In genomic region chr10:80507484-80507880, GRCh38 we compare ENCODE assay signal across 19 cellular contexts. TPM values are rescaled to one million over a fixed set of nuclear protein-coding genes. Genes with fewer than 3 reads are reported as not detected.
DNase-seq lines count a peak whose midpoint lies in the region; ATAC-seq and TF ChIP-seq lines count a peak whose summit lies in the region.
"Had no signal": no experiment of that assay in that cellular context is flagged by ENCODE, and none has a peak within 500 bp of the region (broad histone marks: within the 10 kb centered on the region; RNA-seq: fewer than 3 reads in every experiment).

No MANE protein-coding gene starts in this region.

- peak overlapping the region; percentile 43 for H3K27ac Mint-ChIP-seq in Calu3 (ENCODE audit: unreplicated experiment)
- H3K27ac Mint-ChIP-seq in effector memory CD8-positive, alpha-beta T cell, result peak overlapping the region; percentile 10 to 63
- H3K27ac Mint-ChIP-seq in nephron, result peak overlapping the region; percentile 34 to 93 (median 93)

- H3K4me1 ChIP-seq in SK-N-SH (ENCODE audit: control insufficient read depth in 1 of 2, insufficient read depth in 2 of 2, low read depth in 1 of 2, low read length in 1 of 2), result peaks cover 18 to 59% of the 10 kb centered on the region in 2 experiments; a peak in 3 of 4 replicates

- no peaks in the 10 kb centered on the region for H3K9me3 Mint-ChIP-seq in Calu3 (ENCODE audit: low read depth, unreplicated experiment)
- H3K9me3 Mint-ChIP-seq in effector memory CD8-positive, alpha-beta T cell, result no peaks in the 10 kb centered on the region
- H3K9me3 Mint-ChIP-seq in nephron, result no peaks in the 10 kb centered on the region
- H3K9me3 Mint-ChIP-seq: CD14-positive monocyte had no signal

- H2AFZ ChIP-seq in SK-N-SH (ENCODE audit: low read depth), result no peak overlapping the region

- TF ChIP-seq CTCF in SK-N-SH (IDR thresholded peaks at IDR 0.05) (no peak), Calu3 (IDR thresholded peaks at IDR 0.05; ENCODE audit: unreplicated experiment) (no peak), nephron (IDR thresholded peaks at IDR 0.05; ENCODE audit: unreplicated experiment in 3 of 3) (no peak)

- no peak for DNase-seq in SK-N-SH
- no peak for DNase-seq in Calu3
- no peak for DNase-seq in effector memory CD8-positive, alpha-beta T cell
- no peak for DNase-seq in HT-29 (ENCODE audit: low spot score)
- DNase-seq in SW480 (ENCODE audit: low spot score), result no peak
- DNase-seq: activated CD4-positive, CD25-positive, alpha-beta regulatory T cell treated with anti-CD3 and anti-CD28 coated beads, Interleukin-2, amount 50 U/mL, for 72 hours; dermis blood vessel endothelial cell; EL; midbrain; NCI-H146; NCI-H345; OCI-M1; ovary; SW 1271 had no signal

- no TSS peak for BruUV-seq in Calu3 (replicated peaks; lab: Mats Ljungman, UMichigan)

- peaks cover 58% of the 10 kb centered on the region for H3K79me2 ChIP-seq in SK-N-SH (ENCODE audit: insufficient read depth)

- H3K9ac ChIP-seq in SK-N-SH, result no peak overlapping the region

- CTCF ChIA-PET in SK-N-SH (lab: Yijun Ruan, JAX), result interaction anchor here (1.1 to 21.2 kb wide), 3 partner anchors 8 to 124 kb away, joined by 3 to 602 read pairs (median 8); partner anchors contain the start of gene TSPAN14
- CTCF ChIA-PET in Calu3 (lab: Charles Lee), result interaction anchor here (0.7 to 5.9 kb wide), 4 partner anchors 43 to 62 kb away, joined by 3 to 116 read pairs (median 4); no protein-coding TSS in a partner anchor

- H3K4me3 ChIP-seq in SK-N-SH (ENCODE audit: low read depth in 2 of 2, low read length in 1 of 2), result no peak overlapping the region
- H3K4me3 ChIP-seq: ovary had no signal

- H3K27me3 Mint-ChIP-seq in Calu3 (ENCODE audit: unreplicated experiment), result no peaks in the 10 kb centered on the region
- no peaks in the 10 kb centered on the region for H3K27me3 Mint-ChIP-seq in effector memory CD8-positive, alpha-beta T cell
- peaks cover 3% of the 10 kb centered on the region for H3K27me3 Mint-ChIP-seq in nephron (ENCODE audit: low read depth)

- H4K20me1 ChIP-seq in SK-N-SH (ENCODE audit: insufficient read depth), result no peaks in the 10 kb centered on the region; the same call in 1 of the 2 replicates

- peaks cover 3 to 19% of the 10 kb centered on the region in 2 experiments for H3K36me3 ChIP-seq in SK-N-SH (replicated peaks in 1 of 2; ENCODE audit: control insufficient read depth in 1 of 2, insufficient read depth in 2 of 2, low read length in 1 of 2)
- H3K36me3 ChIP-seq: ovary had no signal

- H3K36me3 Mint-ChIP-seq in Calu3 (ENCODE audit: insufficient read depth, unreplicated experiment), result peaks cover 71% of the 10 kb centered on the region
- peaks cover 60% of the 10 kb centered on the region for H3K36me3 Mint-ChIP-seq in effector memory CD8-positive, alpha-beta T cell (ENCODE audit: insufficient read depth)
- peaks cover 42% of the 10 kb centered on the region for H3K36me3 Mint-ChIP-seq in nephron (ENCODE audit: low read depth)

- ATAC-seq in SK-N-SH treated with all-trans-retinoic acid at 6 μM for 48 hours (no peak), HG03280 (IDR thresholded peaks at IDR 0.05; ENCODE audit: unreplicated experiment) (no peak)
- ATAC-seq in effector memory CD8-positive, alpha-beta T cell (replicated peaks), result no peak

- no peak for TF ChIP-seq EP300 in SK-N-SH (IDR thresholded peaks at IDR 0.05; ENCODE audit: borderline replicate concordance in 1 of 2, low read depth in 1 of 2, low read length in 1 of 2)

- no peak for TF ChIP-seq RAD21 in SK-N-SH (IDR thresholded peaks at IDR 0.05; ENCODE audit: low read length)

- no peaks in the 10 kb centered on the region for H3K27me3 ChIP-seq in SK-N-SH (ENCODE audit: insufficient read depth)
- H3K27me3 ChIP-seq: ovary had no signal

- peak overlapping the region in 1 of 2 experiments; percentile 92; a peak in 2 of 4 replicates for H3K27ac ChIP-seq in SK-N-SH (ENCODE audit: low read depth in 2 of 2, low read length in 1 of 2)
- H3K27ac ChIP-seq: 22Rv1 had no signal

- no peak overlapping the region for H3K4me3 Mint-ChIP-seq in Calu3 (ENCODE audit: low read depth, unreplicated experiment)
- no peak overlapping the region for H3K4me3 Mint-ChIP-seq in effector memory CD8-positive, alpha-beta T cell
- H3K4me3 Mint-ChIP-seq in nephron, result peak overlapping the region in 1 of 3 experiments; percentile 10
- H3K4me3 Mint-ChIP-seq: CD14-positive monocyte had no signal

- no peaks in the 10 kb centered on the region for H3K9me2 ChIP-seq in SK-N-SH

- H3F3A ChIP-seq in SK-N-SH (replicated peaks; ENCODE audit: insufficient read depth), result peaks cover 38% of the 10 kb centered on the region

- intact Hi-C loops in Calu3 (cut with micrococcal nuclease; ENCODE audit: unreplicated experiment), result loop anchor here (2.0 to 5.0 kb wide), 2 partner anchors 47 to 125 kb away; no protein-coding TSS in a partner anchor

- H3K4me1 Mint-ChIP-seq in Calu3 (ENCODE audit: low read depth, unreplicated experiment), result peaks cover 99% of the 10 kb centered on the region
- peaks cover 49 to 55% of the 10 kb centered on the region in 2 donors for H3K4me1 Mint-ChIP-seq in effector memory CD8-positive, alpha-beta T cell (ENCODE audit: low read depth in 2 of 2)
- peaks cover 60% of the 10 kb centered on the region for H3K4me1 Mint-ChIP-seq in nephron

- 85% methylated on average over 1 of the region's 1 CpG for WGBS in SK-N-SH (ENCODE audit: low lambda C conversion rate)

- POLR2A ChIA-PET in SK-N-SH (lab: Yijun Ruan, JAX), result no interaction called here

- H3K9me3 ChIP-seq in SK-N-SH, result no peaks in the 10 kb centered on the region
- H3K9me3 ChIP-seq: ovary had no signal

- H3K4me2 ChIP-seq in SK-N-SH, result peak overlapping the region; percentile 43; the same call in 1 of the 2 replicates

TF ChIP-seq in SK-N-SH, 30 proteins besides CTCF, POLR2A, EP300 and RAD21:
- TF ChIP-seq JUND (IDR thresholded peaks at IDR 0.05), result no peak
- no peak for TF ChIP-seq YY1 (IDR thresholded peaks at IDR 0.05; ENCODE audit: low read depth)
- TF ChIP-seq ZBTB33 (IDR thresholded peaks at IDR 0.05; ENCODE audit: borderline replicate concordance, low read depth), result no peak
- no peak for TF ChIP-seq GATA2 (CRISPR knock-in tag; IDR thresholded peaks at IDR 0.05)
- TF ChIP-seq FOXJ3 (CRISPR knock-in tag; IDR thresholded peaks at IDR 0.05), result no peak
- no peak for TF ChIP-seq NFIC (IDR thresholded peaks at IDR 0.05; ENCODE audit: borderline replicate concordance)
- TF ChIP-seq EZH2phosphoT487 (IDR thresholded peaks at IDR 0.05; ENCODE audit: borderline replicate concordance, low read depth), result no peak
- TF ChIP-seq ELF1 (IDR thresholded peaks at IDR 0.05), result no peak

TF ChIP-seq in SK-N-SH treated with all-trans-retinoic acid at 6 μM for 48 hours, 23 proteins besides CTCF, POLR2A, EP300 and RAD21 (continues in another document):
- TF ChIP-seq TSHZ2 (CRISPR knock-in tag; IDR thresholded peaks at IDR 0.05), result no peak
- no peak for TF ChIP-seq ISL1 (CRISPR knock-in tag; IDR thresholded peaks at IDR 0.05)
- no peak for TF ChIP-seq CSDC2 (CRISPR knock-in tag; IDR thresholded peaks at IDR 0.05)
- no peak for TF ChIP-seq POU6F1 (CRISPR knock-in tag; IDR thresholded peaks at IDR 0.05; ENCODE audit: borderline replicate concordance, low read depth)
- TF ChIP-seq BACH2 (CRISPR knock-in tag; IDR thresholded peaks at IDR 0.05; ENCODE audit: borderline replicate concordance), result no peak
- TF ChIP-seq TOX (CRISPR knock-in tag; IDR thresholded peaks at IDR 0.05; ENCODE audit: borderline replicate concordance), result no peak
- no peak for TF ChIP-seq SNAI2 (CRISPR knock-in tag; IDR thresholded peaks at IDR 0.05)
- TF ChIP-seq ZFP3 (CRISPR knock-in tag; IDR thresholded peaks at IDR 0.05), result no peak

RNA-seq across cellular contexts. Expression of gene SH2D4B, which starts 30.2 kb away (rescaled TPM):
- polyA plus RNA-seq in SK-N-SH (2012; rRNA removed), result not detected in 2 replicates
- polyA plus RNA-seq in SK-N-SH (2012; cell fraction: cytosol; rRNA removed), result not detected in 2 replicates
- not detected in 2 replicates for polyA plus RNA-seq in SK-N-SH (2012; cell fraction: nucleus; rRNA removed)
- 0.24 TPM in 1 of 2 replicates, not detected in the other for total RNA-seq in Calu3 (2022)
- not detected in 2 replicates for total RNA-seq in HT-29 (2014; rRNA removed; shearing (Covaris generic))
- polyA plus RNA-seq: CD14-positive monocyte had no signal

RNA-seq across cellular contexts. Expression of gene TSPAN14, which starts 53.4 kb away (rescaled TPM):
- polyA plus RNA-seq in SK-N-SH (2012; rRNA removed), result 44.0 and 78.1 TPM in 2 replicates
- polyA plus RNA-seq in SK-N-SH (2012; cell fraction: cytosol; rRNA removed), result 42.5 and 64.1 TPM in 2 replicates
- polyA plus RNA-seq in SK-N-SH (2012; cell fraction: nucleus; rRNA removed), result 57.0 and 58.9 TPM in 2 replicates
- total RNA-seq in Calu3 (2022), result 98.6 and 116 TPM in 2 replicates
- total RNA-seq in HT-29 (2014; rRNA removed; shearing (Covaris generic)), result 58.3 and 65.1 TPM in 2 replicates

Comparison
In these comparisons a context has a peak if more than half of its experiments do, and no peak if none do; other contexts are left out.
1. H3K27ac Mint-ChIP-seq: peak in every context shown above with its lines; median percentile 93 in nephron; 43 in Calu3; 36 in effector memory CD8-positive, alpha-beta T cell.